8 cellular contexts compared by ENCODE assay signal in the genomic region with DNA sequence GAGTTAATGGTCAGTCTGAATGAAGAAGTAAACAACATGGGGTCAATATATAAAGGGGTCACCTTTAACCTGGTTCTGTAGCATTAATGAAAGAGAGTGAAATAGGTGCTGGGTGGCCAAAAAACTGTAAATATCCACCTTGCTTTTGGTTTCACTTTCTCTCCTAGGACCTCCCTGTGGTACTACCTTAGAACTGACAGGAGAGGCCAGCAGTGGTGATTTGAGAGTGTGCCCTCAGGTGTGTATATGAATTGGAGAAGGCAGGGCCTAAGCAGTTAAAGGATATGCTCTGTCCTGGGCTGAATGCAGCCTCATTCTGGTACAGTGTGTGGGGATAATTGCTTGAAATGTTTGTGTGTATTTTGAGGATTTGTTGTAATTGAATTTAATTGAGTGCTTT.
DNase-seq lines count a peak whose midpoint lies in the region; ATAC-seq and FAIRE-seq lines count a peak whose summit lies in the region.

No MANE protein-coding gene starts in this region.

- H3K4me3 ChIP-seq in small intestine (ENCODE audit: low read depth in 1 of 2, low read length in 2 of 2), result no peak overlapping the region

- peak; percentile 6 for DNase-seq in activated CD4-positive, alpha-beta T cell treated with anti-CD3 and anti-CD28 coated beads for 48 hours
- no peak for DNase-seq in activated CD4-positive, alpha-beta T cell treated with anti-CD3 and anti-CD28 coated beads, Interleukin-2, amount 50 U/mL, for 48 hours
- DNase-seq in RPMI8226 (peak; percentile 84), small intestine (peak; percentile 42), COLO829 (ENCODE audit: low spot score) (no peak), NCI-H2227 (lab: John Stamatoyannopoulos, UW; ENCODE audit: unreplicated experiment) (no peak), CD1c-positive myeloid dendritic cell (ENCODE audit: extremely low spot score) (no peak)

- no peaks in the 10 kb centered on the region for H3K9me3 ChIP-seq in small intestine (ENCODE audit: control insufficient read depth, low read depth)

- peak; percentile 56 for ATAC-seq in HG02884 (IDR thresholded peaks at IDR 0.05; ENCODE audit: unreplicated experiment)

- H3K4me1 ChIP-seq in small intestine (ENCODE audit: control insufficient read depth in 2 of 2, insufficient read depth in 1 of 2, low read depth in 1 of 2, low read length in 1 of 2), result peaks cover 0 to 2% of the 10 kb centered on the region in 2 donors

- no peak for FAIRE-seq in small intestine (lab: Jason Lieb, UNC)

- H3K27ac ChIP-seq in small intestine (ENCODE audit: low read depth in 1 of 2, low read length in 1 of 2), result no peak overlapping the region

- H3K36me3 ChIP-seq in small intestine (ENCODE audit: control insufficient read depth in 2 of 2, insufficient read depth in 2 of 2, low read length in 2 of 2), result no peaks in the 10 kb centered on the region

- H3K27me3 ChIP-seq in small intestine (ENCODE audit: control insufficient read depth in 2 of 2, insufficient read depth in 2 of 2, low read length in 2 of 2), result no peaks in the 10 kb centered on the region

Comparison
In these comparisons a context has a peak if more than half of its experiments do, and no peak if none do; other contexts are left out.
1. DNase-seq: peak in activated CD4-positive, alpha-beta T cell treated with anti-CD3 and anti-CD28 coated beads for 48 hours (single experiment), RPMI8226 (single experiment) and small intestine (single experiment); none in activated CD4-positive, alpha-beta T cell treated with anti-CD3 and anti-CD28 coated beads, Interleukin-2, amount 50 U/mL, for 48 hours (0 of 2), COLO829 (single experiment), NCI-H2227 (single experiment) and CD1c-positive myeloid dendritic cell (single experiment).